In genomic region chr9:129596541-129597328, GRCh38 we compare ENCODE assay signal across 1 cellular context.
TF ChIP-seq lines count a peak whose summit lies in the region.

No MANE protein-coding gene starts in this region.

TF ChIP-seq in HepG2, 621 proteins besides CTCF, POLR2A, EP300 and RAD21 (continued from another document and continues in another):
- peak; percentile 54; the same call in 1 of the 2 replicates for TF ChIP-seq SKIL (CRISPR knock-in tag; IDR thresholded peaks at IDR 0.05; ENCODE audit: borderline replicate concordance)
- TF ChIP-seq BATF2 (CRISPR knock-in tag; IDR thresholded peaks at IDR 0.05), result no peak
- TF ChIP-seq PLRG1 (conservative IDR thresholded peaks at IDR 0.05), result no peak
- TF ChIP-seq SMC3 (IDR thresholded peaks at IDR 0.05; ENCODE audit: low read length), result no peak
- no peak for TF ChIP-seq MTF1 (CRISPR knock-in tag; IDR thresholded peaks at IDR 0.05)
- TF ChIP-seq ZNF576 (CRISPR knock-in tag; IDR thresholded peaks at IDR 0.05), result no peak
- TF ChIP-seq ZNF660 (CRISPR knock-in tag; IDR thresholded peaks at IDR 0.05; ENCODE audit: borderline replicate concordance, low read depth), result no peak
- TF ChIP-seq ZBTB1 (CRISPR knock-in tag; IDR thresholded peaks at IDR 0.05; ENCODE audit: borderline replicate concordance), result no peak
- no peak; the same call in 1 of the 2 replicates for TF ChIP-seq MYPOP (CRISPR knock-in tag; IDR thresholded peaks at IDR 0.05)
- TF ChIP-seq ZNF329 (CRISPR knock-in tag; IDR thresholded peaks at IDR 0.05; ENCODE audit: low read depth), result no peak
- TF ChIP-seq ZNF326 (CRISPR knock-in tag; IDR thresholded peaks at IDR 0.05; ENCODE audit: borderline replicate concordance), result no peak
- TF ChIP-seq PCBP2 (optimal IDR thresholded peaks at IDR 0.05; ENCODE audit: low read depth, low read length, poor library complexity, severe bottlenecking), result peak; percentile 23
- TF ChIP-seq ZNF446 (CRISPR knock-in tag; IDR thresholded peaks at IDR 0.05), result peak; percentile 78; the same call in 1 of the 2 replicates
- TF ChIP-seq SSRP1 (CRISPR knock-in tag; IDR thresholded peaks at IDR 0.05), result peak; percentile 96
- TF ChIP-seq CEBPG (CRISPR knock-in tag; IDR thresholded peaks at IDR 0.05), result 0 out of 2 replicates have a peak, but pooled peaks have one; percentile 2
- TF ChIP-seq ZNF563 (CRISPR knock-in tag; IDR thresholded peaks at IDR 0.05), result 0 out of 2 replicates have a peak, but pooled peaks have one; percentile 3
- no peak for TF ChIP-seq ZSCAN21 (CRISPR knock-in tag; IDR thresholded peaks at IDR 0.05; ENCODE audit: borderline replicate concordance)
- 0 out of 2 replicates have a peak, but pooled peaks have one; percentile 4 for TF ChIP-seq HOXA5 (CRISPR knock-in tag; IDR thresholded peaks at IDR 0.05)
- TF ChIP-seq TEAD3 (CRISPR knock-in tag; optimal IDR thresholded peaks at IDR 0.05; ENCODE audit: borderline replicate concordance), result no peak
- TF ChIP-seq ZC3H13 (CRISPR knock-in tag; IDR thresholded peaks at IDR 0.05), result no peak
- 0 out of 2 replicates have a peak, but pooled peaks have one; percentile 56 for TF ChIP-seq RARG (CRISPR knock-in tag; IDR thresholded peaks at IDR 0.05; ENCODE audit: low read depth)
- peak; percentile 70; the same call in 1 of the 2 replicates for TF ChIP-seq ZNF205 (CRISPR knock-in tag; IDR thresholded peaks at IDR 0.05)
- no peak for TF ChIP-seq TCF12 (IDR thresholded peaks at IDR 0.05)
- no peak for TF ChIP-seq TCF12 (CRISPR knock-in tag; IDR thresholded peaks at IDR 0.05)
- no peak for TF ChIP-seq KLF9 (CRISPR knock-in tag; IDR thresholded peaks at IDR 0.05; ENCODE audit: low read depth)
- TF ChIP-seq ZNF766 (CRISPR knock-in tag; IDR thresholded peaks at IDR 0.05; ENCODE audit: borderline replicate concordance), result peak; percentile 14; the same call in 1 of the 2 replicates
- TF ChIP-seq ZNF749 (CRISPR knock-in tag; IDR thresholded peaks at IDR 0.05; ENCODE audit: borderline replicate concordance), result peak; percentile 26
- TF ChIP-seq HMGXB4 (CRISPR knock-in tag; IDR thresholded peaks at IDR 0.05; ENCODE audit: borderline replicate concordance in 1 of 2, low read depth in 1 of 2), result peak in 1 of 2 experiments; percentile 72; a peak in 2 of 4 replicates
- TF ChIP-seq NFAT5 (CRISPR knock-in tag; IDR thresholded peaks at IDR 0.05), result no peak; the same call in 1 of the 2 replicates
- TF ChIP-seq NCOR1 (IDR thresholded peaks at IDR 0.05; ENCODE audit: borderline replicate concordance, low read length), result peak; percentile 47; the same call in 1 of the 2 replicates
- 0 out of 2 replicates have a peak, but pooled peaks have one; percentile 60 for TF ChIP-seq ZNF543 (CRISPR knock-in tag; IDR thresholded peaks at IDR 0.05)
- TF ChIP-seq ERF (CRISPR knock-in tag; IDR thresholded peaks at IDR 0.05), result no peak; the same call in 1 of the 2 replicates
- peak; percentile 81; the same call in 1 of the 2 replicates for TF ChIP-seq ZFX (CRISPR knock-in tag; IDR thresholded peaks at IDR 0.05; ENCODE audit: low read depth)
- no peak for TF ChIP-seq USF2 (IDR thresholded peaks at IDR 0.05; ENCODE audit: low read depth, low read length)
- no peak for TF ChIP-seq USF2 (CRISPR knock-in tag; IDR thresholded peaks at IDR 0.05; ENCODE audit: borderline replicate concordance)
- TF ChIP-seq ZFP82 (CRISPR knock-in tag; IDR thresholded peaks at IDR 0.05; ENCODE audit: borderline replicate concordance), result peak; percentile 50; the same call in 1 of the 2 replicates
- TF ChIP-seq HNRNPH1 (optimal IDR thresholded peaks at IDR 0.05; ENCODE audit: low read depth, low read length), result peak; percentile 62
- peak; percentile 68 for TF ChIP-seq ETV5 (CRISPR knock-in tag; IDR thresholded peaks at IDR 0.05; ENCODE audit: borderline replicate concordance)
- no peak for TF ChIP-seq PLSCR1 (CRISPR knock-in tag; IDR thresholded peaks at IDR 0.05; ENCODE audit: borderline replicate concordance)
- no peak for TF ChIP-seq TSC22D2 (CRISPR knock-in tag; IDR thresholded peaks at IDR 0.05; ENCODE audit: borderline replicate concordance)
- no peak for TF ChIP-seq DDIT3 (CRISPR knock-in tag; IDR thresholded peaks at IDR 0.05)
- no peak for TF ChIP-seq CBX1 (IDR thresholded peaks at IDR 0.05; ENCODE audit: low read depth)
- TF ChIP-seq HES4 (CRISPR knock-in tag; IDR thresholded peaks at IDR 0.05; ENCODE audit: borderline replicate concordance), result peak; percentile 75; the same call in 1 of the 2 replicates
- TF ChIP-seq KMT2B (CRISPR knock-in tag; IDR thresholded peaks at IDR 0.05), result 0 out of 2 replicates have a peak, but pooled peaks have one; percentile 16
- peak; percentile 29; the same call in 1 of the 2 replicates for TF ChIP-seq ZFP91 (CRISPR knock-in tag; IDR thresholded peaks at IDR 0.05; ENCODE audit: borderline replicate concordance)
- no peak for TF ChIP-seq GPN1 (CRISPR knock-in tag; IDR thresholded peaks at IDR 0.05; ENCODE audit: borderline replicate concordance)
- TF ChIP-seq FIP1L1 (IDR thresholded peaks at IDR 0.05; ENCODE audit: borderline replicate concordance, insufficient read depth, low read depth, low read length), result no peak; the same call in 1 of the 2 replicates
- no peak for TF ChIP-seq CERS6 (CRISPR knock-in tag; IDR thresholded peaks at IDR 0.05)
